ENCODE assay signal across 20 cellular contexts in the genomic region with DNA sequence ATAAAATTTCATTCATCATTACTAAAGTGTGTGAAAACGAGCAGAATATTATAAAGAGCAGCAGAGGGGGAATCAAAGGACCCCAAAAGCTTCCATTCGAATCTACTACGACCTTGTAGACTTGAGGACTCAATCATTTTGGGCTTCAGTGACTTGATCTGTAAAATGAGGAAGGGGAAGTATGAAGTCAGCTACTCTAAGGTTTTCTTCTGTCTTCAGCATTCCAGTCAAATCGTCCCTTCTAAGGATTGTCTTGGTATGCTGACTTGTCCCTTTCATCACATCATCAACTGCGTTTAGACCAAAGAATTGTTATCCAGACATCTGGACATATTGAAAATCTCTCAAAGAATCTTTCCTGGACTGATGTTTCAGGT.
"Had no signal": no experiment of that assay in that cellular context is flagged by ENCODE, and none has a peak within 500 bp of the region (broad histone marks: within the 10 kb centered on the region; RNA-seq: fewer than 3 reads in every experiment).

No MANE protein-coding gene starts in this region.

- DNase-seq: activated CD4-positive, alpha-beta memory T cell treated with anti-CD3 and anti-CD28 coated beads for 36 hours; activated CD4-positive, alpha-beta T cell treated with anti-CD3 and anti-CD28 coated beads for 48 hours; activated effector memory CD4-positive, alpha-beta T cell treated with anti-CD3 and anti-CD28 coated beads, Interleukin-2, amount 50 U/mL, for 16 hours; activated naive CD4-positive, alpha-beta T cell treated with anti-CD3 and anti-CD28 coated beads, Interleukin-2, amount 10 ng/mL, durations not matched to agents 7 days and 5 days; amygdala; body of pancreas; head of caudate nucleus; hypothalamus; mesenchymal stem cell; mucosa of descending colon; nephron progenitor cell; occipital lobe; retina; stimulated activated CD4-positive, alpha-beta T cell treated with anti-CD3 and anti-CD28 coated beads, Interleukin-2, amount 100 ng/mL, for 48 hours; stimulated activated CD8-positive, alpha-beta memory T cell treated with anti-CD3 and anti-CD28 coated beads, Interleukin-4, amount 100 ng/mL, for 48 hours; stimulated activated naive B cell treated with anti-CD40 and anti-IgM and Interleukin-4, amounts not matched to agents 10 μg/mL and 1 μg/mL and 100 μg/mL, for 72 hours; T1000; testis; upper lobe of left lung had no signal

- ATAC-seq: body of pancreas; gastroesophageal sphincter; stimulated activated naive B cell treated with anti-CD40 and anti-IgM and Interleukin-4, amounts not matched to agents 10 μg/mL and 1 μg/mL and 100 μg/mL, for 72 hours had no signal
